In the genomic region with DNA sequence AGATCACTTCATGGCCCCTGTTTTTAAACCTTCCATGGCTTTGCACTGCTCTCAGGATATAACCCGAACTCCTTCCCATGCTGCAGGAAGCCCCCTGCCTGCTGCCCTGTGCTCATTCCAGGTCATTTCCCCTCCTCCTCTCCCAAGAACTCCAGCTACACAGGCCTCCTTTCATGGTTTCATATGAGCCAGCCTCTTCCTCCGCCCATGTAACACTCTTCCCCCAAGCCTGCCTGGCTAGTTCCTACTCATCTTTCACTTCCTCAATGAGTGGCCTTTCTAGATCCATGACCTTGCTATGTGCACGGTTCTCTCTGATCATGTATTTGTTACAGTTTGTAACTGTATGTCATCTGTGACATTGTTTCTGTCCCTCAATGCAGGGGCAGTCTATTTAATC, we compare ENCODE assay signal across 9 cellular contexts. TPM values are rescaled to one million over a fixed set of nuclear protein-coding genes. Genes with fewer than 3 reads are reported as not detected.
DNase-seq lines count a peak whose midpoint lies in the region; ATAC-seq, FAIRE-seq and TF ChIP-seq lines count a peak whose summit lies in the region.
"Had no signal": no experiment of that assay in that cellular context is flagged by ENCODE, and none has a peak within 500 bp of the region (broad histone marks: within the 10 kb centered on the region; RNA-seq: fewer than 3 reads in every experiment).

No MANE protein-coding gene starts in this region.

- peak overlapping the region; percentile 60 for H3K27ac ChIP-seq in HL-60 (replicated peaks)
- no peak overlapping the region for H3K27ac ChIP-seq in kidney (ENCODE audit: low read depth in 2 of 2, low read length in 2 of 2)

- DNase-seq in HL-60 (ENCODE audit: low read depth in 1 of 2, low spot score in 1 of 2): peak in 1 of 2 experiments; percentile 74
- no peak for DNase-seq in glutamatergic neuron
- no peak for DNase-seq in foreskin melanocyte
- DNase-seq in kidney: no peak
- DNase-seq in SK-N-DZ (ENCODE audit: low spot score): no peak

- intact Hi-C loops in kidney (cut with DNase I): no loop called here

- H3K4me3 Mint-ChIP-seq in glutamatergic neuron (ENCODE audit: unreplicated experiment): no peak overlapping the region

- ATAC-seq in GM18502 (IDR thresholded peaks at IDR 0.05; ENCODE audit: poor library complexity, unreplicated experiment): peak; percentile 51
- ATAC-seq in GM21529 (IDR thresholded peaks at IDR 0.05; ENCODE audit: unreplicated experiment): peak; percentile 45
- no peak for ATAC-seq in HG03139 (IDR thresholded peaks at IDR 0.05; ENCODE audit: unreplicated experiment)

- H3K27ac Mint-ChIP-seq in glutamatergic neuron (ENCODE audit: unreplicated experiment): peak overlapping the region; percentile 30

- H3K36me3 ChIP-seq in kidney (ENCODE audit: control insufficient read depth in 1 of 2, insufficient read depth in 2 of 2, low read length in 2 of 2): no peaks in the 10 kb centered on the region

- no peak overlapping the region for H3K4me3 ChIP-seq in HL-60 (replicated peaks; ENCODE audit: insufficient read depth, low read length)
- H3K4me3 ChIP-seq in kidney (ENCODE audit: low read length in 2 of 2): no peak overlapping the region

- H3K4me1 Mint-ChIP-seq in glutamatergic neuron (ENCODE audit: low read depth, unreplicated experiment): peaks cover 27% of the 10 kb centered on the region

- H3K9me3 Mint-ChIP-seq in glutamatergic neuron (ENCODE audit: unreplicated experiment): no peaks in the 10 kb centered on the region

- no peaks in the 10 kb centered on the region for H3K9me3 ChIP-seq in kidney (ENCODE audit: control insufficient read depth in 1 of 2, low read length in 2 of 2)

- no peaks in the 10 kb centered on the region for H3K27me3 Mint-ChIP-seq in glutamatergic neuron (ENCODE audit: unreplicated experiment)

- no peak for TF ChIP-seq CTCF in HL-60 (IDR thresholded peaks at IDR 0.05; ENCODE audit: insufficient read depth, low read length)
- TF ChIP-seq CTCF in glutamatergic neuron (IDR thresholded peaks at IDR 0.05; ENCODE audit: partially characterized antibody, unreplicated experiment): no peak
- no peak for TF ChIP-seq CTCF in kidney (IDR thresholded peaks at IDR 0.05; ENCODE audit: borderline replicate concordance, extremely low read depth, insufficient read depth)

- H3K36me3 Mint-ChIP-seq in glutamatergic neuron (ENCODE audit: unreplicated experiment): no peaks in the 10 kb centered on the region

- FAIRE-seq in kidney (lab: Jason Lieb, UNC): no peak

- peaks cover 0 to 4% of the 10 kb centered on the region in 2 donors for H3K4me1 ChIP-seq in kidney (ENCODE audit: control insufficient read depth in 1 of 2, insufficient read depth in 1 of 2, low read depth in 1 of 2, low read length in 2 of 2)

- no peak overlapping the region for H3K9ac ChIP-seq in kidney (ENCODE audit: low read length in 2 of 2)

- no peaks in the 10 kb centered on the region for H3K27me3 ChIP-seq in HL-60 (ENCODE audit: insufficient read depth, poor library complexity, severe bottlenecking)

RNA-seq across cellular contexts. Expression of a gene that starts 3.1 kb away (rescaled TPM):
- total RNA-seq in glutamatergic neuron (ENCODE audit: unreplicated experiment) (not detected), kidney (16.7 TPM)
- polyA plus RNA-seq in kidney (ENCODE audit: insufficient read depth, low read depth, low replicate concordance): 2.5 TPM
- polyA plus RNA-seq in SK-N-DZ (2014; cell fraction: cytosol; rRNA removed): not detected in 2 replicates
- not detected in 2 replicates for polyA plus RNA-seq in SK-N-DZ (2014; cell fraction: nucleus; rRNA removed)

RNA-seq across cellular contexts. Expression of a gene that starts 42.2 kb away (rescaled TPM):
- 92.0 TPM for total RNA-seq in glutamatergic neuron (ENCODE audit: unreplicated experiment)
- 107 TPM for total RNA-seq in kidney
- polyA plus RNA-seq in kidney (ENCODE audit: insufficient read depth, low read depth, low replicate concordance): 75.9 TPM
- 82.2 and 96.7 TPM in 2 replicates for polyA plus RNA-seq in SK-N-DZ (2014; cell fraction: cytosol; rRNA removed)
- polyA plus RNA-seq in SK-N-DZ (2014; cell fraction: nucleus; rRNA removed): 47.3 and 53.3 TPM in 2 replicates

RNA-seq across cellular contexts. Expression of a gene that starts 59.8 kb away (rescaled TPM):
- total RNA-seq in glutamatergic neuron (ENCODE audit: unreplicated experiment) (not detected), kidney (not detected)
- polyA plus RNA-seq in kidney (ENCODE audit: insufficient read depth, low read depth, low replicate concordance): not detected
- polyA plus RNA-seq in SK-N-DZ (2014; cell fraction: cytosol; rRNA removed): not detected in 2 replicates
- polyA plus RNA-seq in SK-N-DZ (2014; cell fraction: nucleus; rRNA removed): not detected in 2 replicates
- total RNA-seq: SK-MEL-5 had no signal

Comparison
In these comparisons a context has a peak if more than half of its experiments do, and no peak if none do; other contexts are left out.
1. RNA of a gene that starts 3.1 kb away (total RNA-seq): 16.7 TPM in kidney (single experiment); not detected in glutamatergic neuron (single experiment); every median in the first group is over 10 times any median in the second.